ENCODE assay signal across 1 cellular context in the genomic region with DNA sequence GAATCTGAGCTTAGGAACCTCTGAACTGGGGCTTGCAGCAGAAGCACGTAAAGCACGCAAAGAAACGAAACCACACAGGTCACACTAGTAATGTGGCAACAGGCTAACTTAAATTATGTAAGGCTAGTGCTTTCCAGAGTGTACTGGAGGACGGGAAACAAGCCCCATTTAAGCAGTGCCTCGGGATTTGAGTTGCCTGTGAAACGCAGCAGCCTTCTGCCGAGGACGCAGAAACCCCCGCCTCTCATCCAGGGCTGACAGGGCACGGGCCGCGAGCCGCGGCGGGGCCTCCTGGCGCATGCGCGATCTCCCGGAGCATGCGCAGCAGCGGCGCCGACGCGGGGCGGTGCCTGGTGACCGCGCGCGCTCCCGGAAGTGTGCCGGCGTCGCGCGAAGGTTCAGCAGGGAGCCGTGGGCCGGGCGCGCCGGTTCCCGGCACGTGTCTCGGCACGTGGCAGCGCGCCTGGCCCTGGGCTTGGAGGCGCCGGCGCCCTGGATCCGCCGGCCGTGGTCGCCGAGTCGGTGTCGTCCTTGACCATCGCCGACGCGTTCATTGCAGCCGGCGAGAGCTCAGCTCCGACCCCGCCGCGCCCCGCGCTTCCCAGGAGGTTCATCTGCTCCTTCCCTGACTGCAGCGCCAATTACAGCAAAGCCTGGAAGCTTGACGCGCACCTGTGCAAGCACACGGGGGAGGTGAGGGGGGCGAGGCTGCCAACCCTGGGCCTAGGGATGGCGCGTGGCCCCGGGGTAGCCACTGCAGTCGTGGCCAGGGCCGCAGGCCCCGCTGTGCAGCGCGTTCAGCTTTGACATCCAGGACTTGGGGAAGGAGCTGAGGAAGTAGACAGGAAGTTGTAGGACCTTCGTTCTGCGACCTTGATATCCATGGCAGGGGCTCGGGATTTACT.
TF ChIP-seq lines count a peak whose summit lies in the region.

GTF3A (plus strand) TSS at position 374 of the 905 bp plus-strand sequence.

TF ChIP-seq in HepG2, 621 proteins besides CTCF, POLR2A, EP300 and RAD21 (continued from another document and continues in another):
- TF ChIP-seq EEA1 (CRISPR knock-in tag; IDR thresholded peaks at IDR 0.05; ENCODE audit: borderline replicate concordance) (peak; percentile 98; the same call in 1 of the 2 replicates), ZNF33B (CRISPR knock-in tag; IDR thresholded peaks at IDR 0.05) (peak; percentile 91; the same call in 1 of the 2 replicates), PHF20 (CRISPR knock-in tag; IDR thresholded peaks at IDR 0.05) (peak; percentile 69), ZMYM4 (CRISPR knock-in tag; IDR thresholded peaks at IDR 0.05) (peak; percentile 83), KMT2A (CRISPR knock-in tag; IDR thresholded peaks at IDR 0.05) (peak; percentile 66; the same call in 1 of the 2 replicates), MTF1 (CRISPR knock-in tag; IDR thresholded peaks at IDR 0.05) (no peak), SAFB2 (CRISPR knock-in tag; IDR thresholded peaks at IDR 0.05; ENCODE audit: borderline replicate concordance, low read depth) (peak; percentile 96), IRX3 (CRISPR knock-in tag; IDR thresholded peaks at IDR 0.05; ENCODE audit: borderline replicate concordance, low read depth) (peak; percentile 92; the same call in 1 of the 2 replicates), MXI1 (IDR thresholded peaks at IDR 0.05; ENCODE audit: borderline replicate concordance, low read depth, low read length) (peak; percentile 92; the same call in 2 of the 3 replicates), IRF2 (CRISPR knock-in tag; IDR thresholded peaks at IDR 0.05) (peak; percentile 38; the same call in 1 of the 2 replicates), DR1 (CRISPR knock-in tag; IDR thresholded peaks at IDR 0.05) (peak; percentile 30; the same call in 1 of the 2 replicates), NFE2 (CRISPR knock-in tag; IDR thresholded peaks at IDR 0.05) (no peak), ZNF607 (CRISPR knock-in tag; IDR thresholded peaks at IDR 0.05; ENCODE audit: borderline replicate concordance) (peak; percentile 99), ZNF83 (CRISPR knock-in tag; IDR thresholded peaks at IDR 0.05; ENCODE audit: borderline replicate concordance) (peak; percentile 83; the same call in 1 of the 2 replicates), HIVEP1 (CRISPR knock-in tag; IDR thresholded peaks at IDR 0.05) (peak; percentile 60; the same call in 1 of the 2 replicates), RFXANK (CRISPR knock-in tag; IDR thresholded peaks at IDR 0.05) (no peak), ZNF451 (CRISPR knock-in tag; IDR thresholded peaks at IDR 0.05) (peak; percentile 100), PLRG1 (conservative IDR thresholded peaks at IDR 0.05) (no peak), ZNF713 (CRISPR knock-in tag; IDR thresholded peaks at IDR 0.05) (no peak), ZNF619 (CRISPR knock-in tag; IDR thresholded peaks at IDR 0.05) (no peak), FOXC1 (CRISPR knock-in tag; IDR thresholded peaks at IDR 0.05; ENCODE audit: borderline replicate concordance) (peak; percentile 97), ATRX (CRISPR knock-in tag; IDR thresholded peaks at IDR 0.05; ENCODE audit: borderline replicate concordance) (no peak), KAT8 (CRISPR knock-in tag; IDR thresholded peaks at IDR 0.05) (peak; percentile 47; the same call in 1 of the 2 replicates), PHF8 (CRISPR knock-in tag; IDR thresholded peaks at IDR 0.05) (peak; percentile 76), CCAR2 (optimal IDR thresholded peaks at IDR 0.05; ENCODE audit: low read depth, low read length) (no peak), SALL1 (CRISPR knock-in tag; IDR thresholded peaks at IDR 0.05) (peak; percentile 94), ZBTB26 (CRISPR knock-in tag; IDR thresholded peaks at IDR 0.05; ENCODE audit: borderline replicate concordance) (0 out of 2 replicates have a peak, but pooled peaks have one; percentile 13), ZBED4 (CRISPR knock-in tag; IDR thresholded peaks at IDR 0.05; ENCODE audit: borderline replicate concordance) (peak; percentile 63; the same call in 1 of the 2 replicates), ZNF737 (CRISPR knock-in tag; IDR thresholded peaks at IDR 0.05; ENCODE audit: borderline replicate concordance) (no peak), ZNF281 (CRISPR knock-in tag; IDR thresholded peaks at IDR 0.05; ENCODE audit: borderline replicate concordance) (peak; percentile 18; the same call in 1 of the 2 replicates), CAMTA2 (CRISPR knock-in tag; IDR thresholded peaks at IDR 0.05; ENCODE audit: borderline replicate concordance) (peak; percentile 84; the same call in 1 of the 2 replicates), HDAC2 (CRISPR knock-in tag; IDR thresholded peaks at IDR 0.05) (peak; percentile 55), PAX8 (CRISPR knock-in tag; IDR thresholded peaks at IDR 0.05; ENCODE audit: borderline replicate concordance) (peak; percentile 96; the same call in 1 of the 2 replicates), EED (CRISPR knock-in tag; IDR thresholded peaks at IDR 0.05) (peak; percentile 48; the same call in 1 of the 2 replicates), ZFP90 (CRISPR knock-in tag; IDR thresholded peaks at IDR 0.05; ENCODE audit: borderline replicate concordance) (peak; percentile 65; the same call in 1 of the 2 replicates), ARHGAP35 (CRISPR knock-in tag; IDR thresholded peaks at IDR 0.05; ENCODE audit: borderline replicate concordance) (peak; percentile 96; the same call in 1 of the 2 replicates), NR0B2 (CRISPR knock-in tag; IDR thresholded peaks at IDR 0.05) (peak; percentile 100), NFKBIZ (CRISPR knock-in tag; IDR thresholded peaks at IDR 0.05) (no peak), ZNF234 (CRISPR knock-in tag; conservative IDR thresholded peaks at IDR 0.05) (peak; percentile 89), ZNF329 (CRISPR knock-in tag; IDR thresholded peaks at IDR 0.05; ENCODE audit: low read depth) (peak; percentile 85; the same call in 1 of the 2 replicates)
- TF ChIP-seq, protein P1, sequence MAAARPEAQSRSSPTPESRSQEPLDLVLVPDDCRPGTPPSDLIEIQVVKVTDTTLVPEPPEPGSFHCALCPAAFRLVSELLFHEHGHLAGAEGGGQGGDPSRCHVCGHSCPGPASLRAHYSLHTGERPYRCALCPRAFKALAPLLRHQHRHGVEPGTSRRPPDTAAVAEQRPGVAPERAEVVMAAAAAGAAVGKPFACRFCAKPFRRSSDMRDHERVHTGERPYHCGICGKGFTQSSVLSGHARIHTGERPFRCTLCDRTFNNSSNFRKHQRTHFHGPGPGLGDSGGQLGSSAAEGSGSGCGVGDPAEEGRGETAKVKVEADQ (CRISPR knock-in tag; IDR thresholded peaks at IDR 0.05; ENCODE audit: borderline replicate concordance) = peak; percentile 98; the same call in 1 of the 2 replicates
- TF ChIP-seq, protein P2, sequence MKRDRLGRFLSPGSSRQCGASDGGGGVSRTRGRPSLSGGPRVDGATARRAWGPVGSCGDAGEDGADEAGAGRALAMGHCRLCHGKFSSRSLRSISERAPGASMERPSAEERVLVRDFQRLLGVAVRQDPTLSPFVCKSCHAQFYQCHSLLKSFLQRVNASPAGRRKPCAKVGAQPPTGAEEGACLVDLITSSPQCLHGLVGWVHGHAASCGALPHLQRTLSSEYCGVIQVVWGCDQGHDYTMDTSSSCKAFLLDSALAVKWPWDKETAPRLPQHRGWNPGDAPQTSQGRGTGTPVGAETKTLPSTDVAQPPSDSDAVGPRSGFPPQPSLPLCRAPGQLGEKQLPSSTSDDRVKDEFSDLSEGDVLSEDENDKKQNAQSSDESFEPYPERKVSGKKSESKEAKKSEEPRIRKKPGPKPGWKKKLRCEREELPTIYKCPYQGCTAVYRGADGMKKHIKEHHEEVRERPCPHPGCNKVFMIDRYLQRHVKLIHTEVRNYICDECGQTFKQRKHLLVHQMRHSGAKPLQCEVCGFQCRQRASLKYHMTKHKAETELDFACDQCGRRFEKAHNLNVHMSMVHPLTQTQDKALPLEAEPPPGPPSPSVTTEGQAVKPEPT (CRISPR knock-in tag; IDR thresholded peaks at IDR 0.05; ENCODE audit: low read depth) = peak; percentile 87
- TF ChIP-seq, protein P3, sequence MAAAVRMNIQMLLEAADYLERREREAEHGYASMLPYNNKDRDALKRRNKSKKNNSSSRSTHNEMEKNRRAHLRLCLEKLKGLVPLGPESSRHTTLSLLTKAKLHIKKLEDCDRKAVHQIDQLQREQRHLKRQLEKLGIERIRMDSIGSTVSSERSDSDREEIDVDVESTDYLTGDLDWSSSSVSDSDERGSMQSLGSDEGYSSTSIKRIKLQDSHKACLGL (CRISPR knock-in tag; IDR thresholded peaks at IDR 0.05) = peak; percentile 99
- TF ChIP-seq, protein P4, sequence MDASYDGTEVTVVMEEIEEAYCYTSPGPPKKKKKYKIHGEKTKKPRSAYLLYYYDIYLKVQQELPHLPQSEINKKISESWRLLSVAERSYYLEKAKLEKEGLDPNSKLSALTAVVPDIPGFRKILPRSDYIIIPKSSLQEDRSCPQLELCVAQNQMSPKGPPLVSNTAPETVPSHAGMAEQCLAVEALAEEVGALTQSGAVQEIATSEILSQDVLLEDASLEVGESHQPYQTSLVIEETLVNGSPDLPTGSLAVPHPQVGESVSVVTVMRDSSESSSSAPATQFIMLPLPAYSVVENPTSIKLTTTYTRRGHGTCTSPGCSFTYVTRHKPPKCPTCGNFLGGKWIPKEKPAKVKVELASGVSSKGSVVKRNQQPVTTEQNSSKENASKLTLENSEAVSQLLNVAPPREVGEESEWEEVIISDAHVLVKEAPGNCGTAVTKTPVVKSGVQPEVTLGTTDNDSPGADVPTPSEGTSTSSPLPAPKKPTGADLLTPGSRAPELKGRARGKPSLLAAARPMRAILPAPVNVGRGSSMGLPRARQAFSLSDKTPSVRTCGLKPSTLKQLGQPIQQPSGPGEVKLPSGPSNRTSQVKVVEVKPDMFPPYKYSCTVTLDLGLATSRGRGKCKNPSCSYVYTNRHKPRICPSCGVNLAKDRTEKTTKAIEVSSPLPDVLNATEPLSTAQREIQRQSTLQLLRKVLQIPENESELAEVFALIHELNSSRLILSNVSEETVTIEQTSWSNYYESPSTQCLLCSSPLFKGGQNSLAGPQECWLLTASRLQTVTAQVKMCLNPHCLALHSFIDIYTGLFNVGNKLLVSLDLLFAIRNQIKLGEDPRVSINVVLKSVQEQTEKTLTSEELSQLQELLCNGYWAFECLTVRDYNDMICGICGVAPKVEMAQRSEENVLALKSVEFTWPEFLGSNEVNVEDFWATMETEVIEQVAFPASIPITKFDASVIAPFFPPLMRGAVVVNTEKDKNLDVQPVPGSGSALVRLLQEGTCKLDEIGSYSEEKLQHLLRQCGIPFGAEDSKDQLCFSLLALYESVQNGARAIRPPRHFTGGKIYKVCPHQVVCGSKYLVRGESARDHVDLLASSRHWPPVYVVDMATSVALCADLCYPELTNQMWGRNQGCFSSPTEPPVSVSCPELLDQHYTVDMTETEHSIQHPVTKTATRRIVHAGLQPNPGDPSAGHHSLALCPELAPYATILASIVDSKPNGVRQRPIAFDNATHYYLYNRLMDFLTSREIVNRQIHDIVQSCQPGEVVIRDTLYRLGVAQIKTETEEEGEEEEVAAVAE (CRISPR knock-in tag; IDR thresholded peaks at IDR 0.05; ENCODE audit: borderline replicate concordance) = 0 out of 2 replicates have a peak, but pooled peaks have one; percentile 43
